26 cellular contexts compared by ENCODE assay signal in the genomic region with DNA sequence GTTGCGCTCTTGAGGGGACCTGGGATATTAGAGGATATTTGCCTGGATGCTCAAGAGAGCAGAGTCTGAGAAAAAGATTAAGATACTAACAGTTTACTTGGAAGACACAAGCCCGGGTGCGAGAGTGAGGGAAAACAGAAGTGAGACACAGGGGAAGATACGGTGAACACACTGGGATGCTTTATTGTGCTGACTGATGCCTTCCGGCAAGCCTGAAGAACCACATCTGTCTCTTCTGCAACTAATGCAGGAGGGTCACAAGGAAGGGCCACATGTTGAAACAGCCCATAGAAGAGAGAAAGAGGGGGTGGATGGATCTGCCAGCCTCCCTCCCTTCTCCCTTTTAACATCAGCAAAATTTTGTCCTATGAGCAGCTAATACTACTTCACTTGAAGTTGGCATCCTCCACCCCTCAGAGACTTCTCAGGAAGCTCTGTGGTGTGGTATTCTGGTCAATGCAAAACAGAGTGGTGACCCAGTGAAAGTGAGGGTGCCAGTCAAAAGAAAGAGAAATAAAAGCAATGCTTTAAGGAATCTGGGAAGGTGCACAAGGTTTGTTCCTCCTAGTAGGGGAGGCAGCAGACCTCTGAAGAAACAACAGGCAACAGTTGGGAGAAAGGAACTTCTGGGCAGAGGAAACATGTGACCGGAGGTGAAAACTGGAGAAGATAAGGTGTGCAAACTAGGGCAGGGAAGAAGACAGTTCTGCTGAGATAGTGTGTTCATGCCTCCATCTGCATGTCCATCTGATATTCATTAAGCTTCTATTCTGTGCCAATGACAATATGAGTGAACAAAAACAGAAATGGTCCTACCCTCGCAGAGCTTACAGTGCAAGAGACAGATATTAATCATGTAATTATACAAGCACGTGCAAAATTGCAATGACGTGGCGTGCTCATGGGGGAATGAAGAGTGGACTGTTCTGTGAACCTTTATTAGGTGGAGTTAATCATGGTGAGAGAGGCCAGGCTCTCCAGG.
DNase-seq lines count a peak whose midpoint lies in the region; ATAC-seq and TF ChIP-seq lines count a peak whose summit lies in the region.
"Had no signal": no experiment of that assay in that cellular context is flagged by ENCODE, and none has a peak within 500 bp of the region (broad histone marks: within the 10 kb centered on the region; RNA-seq: fewer than 3 reads in every experiment).

No MANE protein-coding gene starts in this region.

- TF ChIP-seq POLR2A in tibial nerve (IDR thresholded peaks at IDR 0.05): no peak

- H3K36me3 ChIP-seq in adipocyte (ENCODE audit: control insufficient read depth, insufficient read depth, low read length, severe bottlenecking) (no peaks in the 10 kb centered on the region), tibial nerve (no peaks in the 10 kb centered on the region)
- H3K36me3 ChIP-seq: colonic mucosa, MG63, neutrophil, upper lobe of left lung had no signal

- 71 to 73% methylated on average over 10 of the region's 10 CpGs for WGBS in tibial nerve, 2 donors

- TF ChIP-seq CTCF in AG10803 (conservative IDR thresholded peaks at IDR 0.05; ENCODE audit: low read length) (no peak), tibial nerve (IDR thresholded peaks at IDR 0.05) (no peak), glutamatergic neuron (IDR thresholded peaks at IDR 0.05; ENCODE audit: partially characterized antibody, unreplicated experiment) (no peak)

- H3K27me3 ChIP-seq in adipocyte (replicated peaks; ENCODE audit: control insufficient read depth, insufficient read depth, low read length): peaks cover 14% of the 10 kb centered on the region
- H3K27me3 ChIP-seq in tibial nerve: no peaks in the 10 kb centered on the region
- H3K27me3 ChIP-seq: colonic mucosa, foreskin keratinocyte, MG63, neutrophil, upper lobe of left lung had no signal

- TF ChIP-seq EP300 in tibial nerve (IDR thresholded peaks at IDR 0.05): no peak

- H3K27ac Mint-ChIP-seq in glutamatergic neuron (ENCODE audit: unreplicated experiment): no peak overlapping the region
- H3K27ac Mint-ChIP-seq: activated CD8-positive, alpha-beta T cell treated with anti-CD3 and anti-CD28 coated beads, Interleukin-2, amount 10 ng/mL, durations not matched to agents 7 days and 5 days; activated naive CD8-positive, alpha-beta T cell; brain; GM23338 had no signal

- H3K9me3 Mint-ChIP-seq in glutamatergic neuron (ENCODE audit: unreplicated experiment): peaks cover 6% of the 10 kb centered on the region
- H3K9me3 Mint-ChIP-seq: GM23338 had no signal

- H3K9ac ChIP-seq in adipocyte (ENCODE audit: low read length): no peak overlapping the region

- H3K9me3 ChIP-seq in adipocyte (ENCODE audit: control insufficient read depth, low read length) (no peaks in the 10 kb centered on the region), tibial nerve (no peaks in the 10 kb centered on the region)
- H3K9me3 ChIP-seq: A549, Caco-2, colonic mucosa, MG63, neutrophil, upper lobe of left lung had no signal

- DNase-seq in AG10803 (ENCODE audit: low read depth): peak; percentile 71
- DNase-seq in adipocyte (ENCODE audit: low read depth): peak; percentile 23
- DNase-seq in COR-L47 (lab: John Stamatoyannopoulos, UW): no peak
- DNase-seq in sciatic nerve (ENCODE audit: low spot score): no peak
- no peak for DNase-seq in tibial nerve (ENCODE audit: low spot score in 2 of 2)
- DNase-seq in glutamatergic neuron: no peak
- DNase-seq: activated CD8-positive, alpha-beta T cell treated with anti-CD3 and anti-CD28 coated beads, Interleukin-2, amount 10 ng/mL, durations not matched to agents 7 days and 5 days; activated T-cell treated with anti-CD3 and anti-CD28 coated beads, Interleukin-2, amount 50 U/mL, for 48 hours; Caco-2; colonic mucosa; foreskin keratinocyte; left cardiac atrium; MG63; NCI-H187 treated with DMSO at 0.1 percent for 48 hours; NCI-H446 treated with DMSO at 0.1 percent for 48 hours; retina; Right ventricle myocardium superior; stimulated activated naive CD4-positive, alpha-beta T cell treated with Interleukin-2 at 50 U/mL for 16 hours; upper lobe of left lung had no signal

- ATAC-seq in GM18868 (IDR thresholded peaks at IDR 0.05; ENCODE audit: unreplicated experiment): peak; percentile 62
- peak; percentile 54 for ATAC-seq in HG02870 (IDR thresholded peaks at IDR 0.05; ENCODE audit: unreplicated experiment)
- no peak for ATAC-seq in sciatic nerve
- ATAC-seq: A549; activated CD8-positive, alpha-beta T cell treated with anti-CD3 and anti-CD28 coated beads, Interleukin-2, amount 10 ng/mL, durations not matched to agents 7 days and 5 days; foreskin keratinocyte; GM23338; left cardiac atrium had no signal

- H3K4me3 ChIP-seq in AG10803 (ENCODE audit: low read length) (no peak overlapping the region), adipocyte (ENCODE audit: low read length) (no peak overlapping the region), tibial nerve (no peak overlapping the region)
- H3K4me3 ChIP-seq: A549, colonic mucosa, GM23338, MG63, upper lobe of left lung had no signal

- H3K4me1 ChIP-seq in adipocyte (ENCODE audit: control insufficient read depth, insufficient read depth, low read length): no peaks in the 10 kb centered on the region
- no peaks in the 10 kb centered on the region for H3K4me1 ChIP-seq in tibial nerve
- H3K4me1 ChIP-seq: A549, colonic mucosa, foreskin keratinocyte, upper lobe of left lung had no signal

- no peaks in the 10 kb centered on the region for H3K4me1 Mint-ChIP-seq in glutamatergic neuron (ENCODE audit: low read depth, unreplicated experiment)

- H3K27me3 Mint-ChIP-seq in glutamatergic neuron (ENCODE audit: unreplicated experiment): peaks cover 6% of the 10 kb centered on the region

- H3K36me3 Mint-ChIP-seq in glutamatergic neuron (ENCODE audit: unreplicated experiment): no peaks in the 10 kb centered on the region
- H3K36me3 Mint-ChIP-seq: activated naive CD8-positive, alpha-beta T cell; brain had no signal

- no peak overlapping the region for H3K4me3 Mint-ChIP-seq in glutamatergic neuron (ENCODE audit: unreplicated experiment)
- H3K4me3 Mint-ChIP-seq: activated CD8-positive, alpha-beta T cell treated with anti-CD3 and anti-CD28 coated beads, Interleukin-2, amount 10 ng/mL, durations not matched to agents 7 days and 5 days; activated naive CD8-positive, alpha-beta T cell; brain; GM23338 had no signal

- intact Hi-C loops in sciatic nerve (cut with DNase I): no loop called here

- no peak overlapping the region for H3K27ac ChIP-seq in tibial nerve
- H3K27ac ChIP-seq: A549, colonic mucosa, foreskin keratinocyte, neutrophil, upper lobe of left lung had no signal

Comparison
In these comparisons a context has a peak if more than half of its experiments do, and no peak if none do; other contexts are left out.
1. DNase-seq: peak in AG10803 (single experiment) and adipocyte (single experiment); none in COR-L47 (single experiment), sciatic nerve (single experiment), tibial nerve (0 of 2) and glutamatergic neuron (single experiment).